ENCODE assay signal across 8 cellular contexts in the genomic region with DNA sequence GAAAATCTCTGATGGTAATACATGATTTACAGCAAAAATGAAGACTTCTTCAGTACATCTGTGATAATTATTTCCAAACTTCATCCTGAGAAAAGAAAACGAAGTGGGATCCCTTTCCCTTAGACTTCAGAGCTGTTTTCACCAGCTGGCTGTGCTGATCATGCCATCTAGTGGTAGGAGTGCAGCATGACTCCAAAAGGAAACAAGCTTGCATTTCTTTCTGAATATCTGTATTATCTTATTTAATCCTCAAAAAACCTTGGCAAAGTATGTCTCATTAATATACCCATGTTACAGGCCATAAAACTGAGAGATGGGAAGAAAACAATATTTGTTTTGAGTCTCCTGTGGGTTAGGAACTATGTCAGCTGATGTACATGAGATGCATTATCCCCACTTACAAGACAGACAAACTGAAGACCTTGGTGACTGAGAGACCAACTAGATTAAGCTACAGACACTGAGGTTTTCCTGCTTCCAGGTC. TPM values are rescaled to one million over a fixed set of nuclear protein-coding genes. Genes with fewer than 3 reads are reported as not detected.
DNase-seq lines count a peak whose midpoint lies in the region; ATAC-seq, FAIRE-seq and TF ChIP-seq lines count a peak whose summit lies in the region.

No MANE protein-coding gene starts in this region.

- H3K36me3 Mint-ChIP-seq in stimulated activated effector memory CD8-positive, alpha-beta T cell treated with anti-CD3 and anti-CD28 coated beads, Interleukin-12 subunit alpha, Interleukin-12 subunit beta, amount 100 ng/mL, for 72 hours = no peaks in the 10 kb centered on the region

- no peaks in the 10 kb centered on the region for H3K79me2 ChIP-seq in DND-41 (ENCODE audit: insufficient read depth, low read length)

- TF ChIP-seq CTCF in DND-41 (IDR thresholded peaks at IDR 0.05; ENCODE audit: borderline replicate concordance, extremely low read depth, low read length, poor library complexity, severe bottlenecking) = peak; percentile 95

- H3K4me3 Mint-ChIP-seq in stimulated activated effector memory CD8-positive, alpha-beta T cell treated with anti-CD3 and anti-CD28 coated beads, Interleukin-12 subunit alpha, Interleukin-12 subunit beta, amount 100 ng/mL, for 72 hours = no peak overlapping the region

- H3K9me3 ChIP-seq in DND-41 (ENCODE audit: insufficient read depth, low read length, severe bottlenecking) = no peaks in the 10 kb centered on the region

- H3K9ac ChIP-seq in DND-41 (ENCODE audit: low read depth, low read length) = no peak overlapping the region

- peaks cover 2% of the 10 kb centered on the region for H3K27me3 ChIP-seq in DND-41 (ENCODE audit: insufficient read depth, low read length, poor library complexity)

- H3K4me3 ChIP-seq in DND-41 (ENCODE audit: low read depth in 1 of 2, low read length in 2 of 2) = no peak overlapping the region

- in situ Hi-C loops in T47D (cut with HindIII; ENCODE audit: low pct_unique_long_range_greater_than_20kb, low sequenced_read_pairs) = no loop called here

- no peak overlapping the region for H3K27ac Mint-ChIP-seq in stimulated activated effector memory CD8-positive, alpha-beta T cell treated with anti-CD3 and anti-CD28 coated beads, Interleukin-12 subunit alpha, Interleukin-12 subunit beta, amount 100 ng/mL, for 72 hours

- H3K27ac ChIP-seq in DND-41 (ENCODE audit: low read length) = no peak overlapping the region

- DNase-seq in DND-41 = peak; percentile 36
- DNase-seq in HT1080 (ENCODE audit: low read depth) = peak; percentile 28
- DNase-seq in OCI-M1 (lab: John Stamatoyannopoulos, UW) = peak; percentile 73
- peak; percentile 39 to 80 for DNase-seq in T47D (ENCODE audit: low read depth in 1 of 2, low spot score in 1 of 2)
- DNase-seq in stimulated activated CD8-positive, alpha-beta memory T cell treated with anti-CD3 and anti-CD28 coated beads, Interleukin-4, amount 100 ng/mL, for 48 hours = peak; percentile 37
- DNase-seq in stimulated activated effector memory CD8-positive, alpha-beta T cell treated with anti-CD3 and anti-CD28 coated beads, Interleukin-12 subunit alpha, Interleukin-12 subunit beta, amount 100 ng/mL, for 72 hours (ENCODE audit: low spot score in 2 of 2) = no peak

- H3K4me2 ChIP-seq in DND-41 (ENCODE audit: insufficient read depth, low read length) = no peak overlapping the region

- FAIRE-seq in islet of Langerhans (lab: Jason Lieb, UNC) = peak; percentile 94

- no peaks in the 10 kb centered on the region for H3K36me3 ChIP-seq in DND-41 (ENCODE audit: insufficient read depth, low read length)

- H3K9me3 Mint-ChIP-seq in stimulated activated effector memory CD8-positive, alpha-beta T cell treated with anti-CD3 and anti-CD28 coated beads, Interleukin-12 subunit alpha, Interleukin-12 subunit beta, amount 100 ng/mL, for 72 hours = no peaks in the 10 kb centered on the region

- H3K4me1 Mint-ChIP-seq in stimulated activated effector memory CD8-positive, alpha-beta T cell treated with anti-CD3 and anti-CD28 coated beads, Interleukin-12 subunit alpha, Interleukin-12 subunit beta, amount 100 ng/mL, for 72 hours = no peaks in the 10 kb centered on the region

- H3K4me1 ChIP-seq in DND-41 (ENCODE audit: insufficient read depth, low read length) = no peaks in the 10 kb centered on the region

- ATAC-seq in DND-41 (ENCODE audit: insufficient read depth, low read depth) (no peak), GM21381 (IDR thresholded peaks at IDR 0.05; ENCODE audit: unreplicated experiment) (no peak)
- ATAC-seq in stimulated activated effector memory CD8-positive, alpha-beta T cell treated with anti-CD3 and anti-CD28 coated beads, Interleukin-12 subunit alpha, Interleukin-12 subunit beta, amount 100 ng/mL, for 72 hours = no peak

- H2AFZ ChIP-seq in DND-41 (ENCODE audit: low read depth, low read length) = no peak overlapping the region

- no peaks in the 10 kb centered on the region for H4K20me1 ChIP-seq in DND-41 (ENCODE audit: insufficient read depth, low read length)

RNA-seq across cellular contexts. Expression of gene GJA8, which starts 9.8 kb away (rescaled TPM):
- total RNA-seq in HT1080 (2014; rRNA removed; shearing (Covaris generic)) = not detected in 2 replicates
- polyA plus RNA-seq in HT1080 (2015; cell fraction: cytosol; rRNA removed) = not detected in 2 replicates
- polyA plus RNA-seq in HT1080 (2015; cell fraction: nucleus; rRNA removed) = not detected in 2 replicates

RNA-seq across cellular contexts. Expression of gene GPR89B, which starts 35.4 kb away (rescaled TPM):
- 6.8 and 7.4 TPM in 2 replicates for total RNA-seq in HT1080 (2014; rRNA removed; shearing (Covaris generic))
- 8.0 and 9.8 TPM in 2 replicates for polyA plus RNA-seq in HT1080 (2015; cell fraction: cytosol; rRNA removed)
- polyA plus RNA-seq in HT1080 (2015; cell fraction: nucleus; rRNA removed) = 25.9 and 28.4 TPM in 2 replicates

Comparison
In these comparisons a context has a peak if more than half of its experiments do, and no peak if none do; other contexts are left out.
1. DNase-seq: peak in DND-41 (single experiment), HT1080 (single experiment), OCI-M1 (single experiment), T47D (2 of 2) and stimulated activated CD8-positive, alpha-beta memory T cell treated with anti-CD3 and anti-CD28 coated beads, Interleukin-4, amount 100 ng/mL, for 48 hours (single experiment); none in stimulated activated effector memory CD8-positive, alpha-beta T cell treated with anti-CD3 and anti-CD28 coated beads, Interleukin-12 subunit alpha, Interleukin-12 subunit beta, amount 100 ng/mL, for 72 hours (0 of 2).